ENCODE assay signal across 9 cellular contexts in genomic region chr11:78350101-78350645, GRCh38.
DNase-seq lines count a peak whose midpoint lies in the region; TF ChIP-seq lines count a peak whose summit lies in the region.
"Had no signal": no experiment of that assay in that cellular context is flagged by ENCODE, and none has a peak within 500 bp of the region (broad histone marks: within the 10 kb centered on the region; RNA-seq: fewer than 3 reads in every experiment).

No MANE protein-coding gene starts in this region.

- H3K4me3 ChIP-seq in SJSA1: peak overlapping the region; percentile 5; the same call in 1 of the 2 replicates
- H3K4me3 ChIP-seq in parathyroid adenoma (ENCODE audit: low read depth, low read length): no peak overlapping the region
- H3K4me3 ChIP-seq: A549 had no signal

- H2AFZ ChIP-seq in parathyroid adenoma: peak overlapping the region; percentile 68

- H3K79me2 ChIP-seq in parathyroid adenoma: peaks cover 2% of the 10 kb centered on the region

- peaks cover 8% of the 10 kb centered on the region for H3K4me1 ChIP-seq in SJSA1 (replicated peaks)
- H3K4me1 ChIP-seq in parathyroid adenoma: no peaks in the 10 kb centered on the region

- DNase-seq in NCI-H1092 treated with DMSO at 0.1 percent for 48 hours (lab: John Stamatoyannopoulos, UW) (peak; percentile 17), NCI-H1092 (lab: John Stamatoyannopoulos, UW) (no peak), SJSA1 (ENCODE audit: low read depth in 1 of 2, low spot score in 2 of 2) (peak in 1 of 2 experiments; percentile 9), fibroblast of peridontal ligament (ENCODE audit: extremely low read depth) (peak; percentile 57), cortex of kidney (lab: John Stamatoyannopoulos, UW) (no peak), erythroblast (lab: John Stamatoyannopoulos, UW) (no peak)
- no peak for DNase-seq in activated effector memory CD4-positive, alpha-beta T cell treated with anti-CD3 and anti-CD28 coated beads, Interleukin-2, amount 50 U/mL, for 16 hours

- H3K4me2 ChIP-seq in parathyroid adenoma (ENCODE audit: low read length): no peak overlapping the region
- H3K4me2 ChIP-seq: A549 had no signal

- no peaks in the 10 kb centered on the region for H3K27me3 ChIP-seq in SJSA1 (replicated peaks)
- H3K27me3 ChIP-seq in parathyroid adenoma (ENCODE audit: control insufficient read depth, insufficient read depth, low read length): no peaks in the 10 kb centered on the region

- TF ChIP-seq CTCF in parathyroid adenoma (IDR thresholded peaks at IDR 0.05): no peak

- H3K9ac ChIP-seq in parathyroid adenoma: no peak overlapping the region

- no peak for TF ChIP-seq POLR2A in erythroblast (IDR thresholded peaks at IDR 0.05; ENCODE audit: low read length)

- no peaks in the 10 kb centered on the region for H3K9me3 ChIP-seq in SJSA1 (replicated peaks)
- H3K9me3 ChIP-seq in parathyroid adenoma (ENCODE audit: control insufficient read depth, low read length): no peaks in the 10 kb centered on the region
- H3K9me3 ChIP-seq: A549 had no signal

- peak overlapping the region; percentile 56 for H3K27ac ChIP-seq in SJSA1
- H3K27ac ChIP-seq in parathyroid adenoma: peak overlapping the region; percentile 68
- H3K27ac ChIP-seq: A549 had no signal

- no peaks in the 10 kb centered on the region for H3K36me3 ChIP-seq in SJSA1
- no peaks in the 10 kb centered on the region for H3K36me3 ChIP-seq in parathyroid adenoma (ENCODE audit: control insufficient read depth, insufficient read depth, low read length)

Comparison
In these comparisons a context has a peak if more than half of its experiments do, and no peak if none do; other contexts are left out.
1. DNase-seq: peak in NCI-H1092 treated with DMSO at 0.1 percent for 48 hours (single experiment) and fibroblast of peridontal ligament (single experiment); none in NCI-H1092 (single experiment), cortex of kidney (single experiment), activated effector memory CD4-positive, alpha-beta T cell treated with anti-CD3 and anti-CD28 coated beads, Interleukin-2, amount 50 U/mL, for 16 hours (single experiment) and erythroblast (0 of 2).